2 cellular contexts compared by ENCODE assay signal in the genomic region with DNA sequence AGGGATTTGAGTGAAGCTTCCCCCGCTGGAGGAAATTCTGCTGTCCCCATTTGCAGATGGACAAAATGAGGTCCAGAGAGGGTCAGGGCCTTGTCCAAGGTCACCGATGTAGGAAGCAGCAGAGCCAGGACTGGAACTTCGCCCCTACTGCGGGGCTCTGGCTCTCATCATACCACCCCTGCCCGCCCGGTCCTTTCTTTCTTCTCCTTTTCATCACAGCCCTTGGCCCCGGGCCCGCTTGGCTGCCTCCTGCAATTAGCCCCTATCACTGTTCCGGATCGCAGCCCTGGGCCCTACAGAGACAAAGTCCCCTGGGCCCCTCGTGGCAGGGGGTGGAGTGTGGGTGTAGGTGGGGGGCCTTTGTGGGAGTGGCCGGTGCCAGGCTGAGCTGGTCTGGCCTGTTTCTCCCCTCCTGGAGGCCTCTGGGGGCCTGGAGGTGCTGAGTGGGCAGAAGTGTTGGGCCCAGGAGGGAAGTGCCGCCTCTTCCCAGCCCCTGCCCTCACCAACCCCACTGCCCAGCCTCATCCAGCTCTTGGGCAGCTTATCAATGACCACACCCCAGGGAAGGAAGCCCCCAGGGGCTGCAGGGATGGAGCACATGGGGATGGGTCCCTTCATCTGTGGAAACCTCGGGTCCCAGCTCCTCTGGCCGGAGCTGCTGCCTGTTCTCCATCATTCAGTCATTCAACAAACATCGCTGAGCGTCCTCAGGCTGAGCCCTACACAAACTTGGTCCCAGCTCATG.
TF ChIP-seq lines count a peak whose summit lies in the region.

No MANE protein-coding gene starts in this region.

TF ChIP-seq in SK-N-SH, 30 proteins besides CTCF, POLR2A, EP300 and RAD21 (continued from another document):
- TF ChIP-seq, protein P1, sequence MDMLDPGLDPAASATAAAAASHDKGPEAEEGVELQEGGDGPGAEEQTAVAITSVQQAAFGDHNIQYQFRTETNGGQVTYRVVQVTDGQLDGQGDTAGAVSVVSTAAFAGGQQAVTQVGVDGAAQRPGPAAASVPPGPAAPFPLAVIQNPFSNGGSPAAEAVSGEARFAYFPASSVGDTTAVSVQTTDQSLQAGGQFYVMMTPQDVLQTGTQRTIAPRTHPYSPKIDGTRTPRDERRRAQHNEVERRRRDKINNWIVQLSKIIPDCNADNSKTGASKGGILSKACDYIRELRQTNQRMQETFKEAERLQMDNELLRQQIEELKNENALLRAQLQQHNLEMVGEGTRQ (IDR thresholded peaks at IDR 0.05; ENCODE audit: borderline replicate concordance, low read depth, low read length), result no peak
- TF ChIP-seq TAF1 (IDR thresholded peaks at IDR 0.05; ENCODE audit: borderline replicate concordance, low read depth, low read length) (no peak), TEAD4 (IDR thresholded peaks at IDR 0.05; ENCODE audit: borderline replicate concordance, insufficient read depth) (no peak), FOSL2 (IDR thresholded peaks at IDR 0.05; ENCODE audit: borderline replicate concordance, low read depth) (no peak), ELF1 (IDR thresholded peaks at IDR 0.05) (no peak), EZH2phosphoT487 (IDR thresholded peaks at IDR 0.05; ENCODE audit: borderline replicate concordance, low read depth) (no peak), TCF12 (IDR thresholded peaks at IDR 0.05) (no peak), SIN3A (IDR thresholded peaks at IDR 0.05; ENCODE audit: borderline replicate concordance, low read depth, low read length) (no peak), RFX5 (IDR thresholded peaks at IDR 0.05; ENCODE audit: low read length) (no peak), YY1 (IDR thresholded peaks at IDR 0.05; ENCODE audit: low read depth) (no peak), NRF1 (IDR thresholded peaks at IDR 0.05; ENCODE audit: low read depth, low read length) (no peak)
- TF ChIP-seq, protein P2, sequence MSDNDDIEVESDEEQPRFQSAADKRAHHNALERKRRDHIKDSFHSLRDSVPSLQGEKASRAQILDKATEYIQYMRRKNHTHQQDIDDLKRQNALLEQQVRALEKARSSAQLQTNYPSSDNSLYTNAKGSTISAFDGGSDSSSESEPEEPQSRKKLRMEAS (IDR thresholded peaks at IDR 0.05; ENCODE audit: low read depth), result no peak

TF ChIP-seq in SK-N-SH treated with all-trans-retinoic acid at 6 μM for 48 hours, 23 proteins besides CTCF, POLR2A, EP300 and RAD21 (continued from another document):
- TF ChIP-seq, protein P3, sequence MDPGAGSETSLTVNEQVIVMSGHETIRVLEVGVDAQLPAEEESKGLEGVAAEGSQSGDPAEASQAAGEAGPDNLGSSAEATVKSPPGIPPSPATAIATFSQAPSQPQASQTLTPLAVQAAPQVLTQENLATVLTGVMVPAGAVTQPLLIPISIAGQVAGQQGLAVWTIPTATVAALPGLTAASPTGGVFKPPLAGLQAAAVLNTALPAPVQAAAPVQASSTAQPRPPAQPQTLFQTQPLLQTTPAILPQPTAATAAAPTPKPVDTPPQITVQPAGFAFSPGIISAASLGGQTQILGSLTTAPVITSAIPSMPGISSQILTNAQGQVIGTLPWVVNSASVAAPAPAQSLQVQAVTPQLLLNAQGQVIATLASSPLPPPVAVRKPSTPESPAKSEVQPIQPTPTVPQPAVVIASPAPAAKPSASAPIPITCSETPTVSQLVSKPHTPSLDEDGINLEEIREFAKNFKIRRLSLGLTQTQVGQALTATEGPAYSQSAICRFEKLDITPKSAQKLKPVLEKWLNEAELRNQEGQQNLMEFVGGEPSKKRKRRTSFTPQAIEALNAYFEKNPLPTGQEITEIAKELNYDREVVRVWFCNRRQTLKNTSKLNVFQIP (CRISPR knock-in tag; IDR thresholded peaks at IDR 0.05; ENCODE audit: borderline replicate concordance, low read depth), result no peak
- TF ChIP-seq CSDC2 (CRISPR knock-in tag; IDR thresholded peaks at IDR 0.05) (no peak), ZFP3 (CRISPR knock-in tag; IDR thresholded peaks at IDR 0.05) (no peak), ZFP30 (CRISPR knock-in tag; IDR thresholded peaks at IDR 0.05) (no peak), GLIS3 (CRISPR knock-in tag; IDR thresholded peaks at IDR 0.05) (no peak), TOX (CRISPR knock-in tag; IDR thresholded peaks at IDR 0.05; ENCODE audit: borderline replicate concordance) (no peak), TCF4 (CRISPR knock-in tag; IDR thresholded peaks at IDR 0.05; ENCODE audit: borderline replicate concordance) (no peak), PPARA (CRISPR knock-in tag; IDR thresholded peaks at IDR 0.05; ENCODE audit: borderline replicate concordance) (no peak)
- TF ChIP-seq, protein P4, sequence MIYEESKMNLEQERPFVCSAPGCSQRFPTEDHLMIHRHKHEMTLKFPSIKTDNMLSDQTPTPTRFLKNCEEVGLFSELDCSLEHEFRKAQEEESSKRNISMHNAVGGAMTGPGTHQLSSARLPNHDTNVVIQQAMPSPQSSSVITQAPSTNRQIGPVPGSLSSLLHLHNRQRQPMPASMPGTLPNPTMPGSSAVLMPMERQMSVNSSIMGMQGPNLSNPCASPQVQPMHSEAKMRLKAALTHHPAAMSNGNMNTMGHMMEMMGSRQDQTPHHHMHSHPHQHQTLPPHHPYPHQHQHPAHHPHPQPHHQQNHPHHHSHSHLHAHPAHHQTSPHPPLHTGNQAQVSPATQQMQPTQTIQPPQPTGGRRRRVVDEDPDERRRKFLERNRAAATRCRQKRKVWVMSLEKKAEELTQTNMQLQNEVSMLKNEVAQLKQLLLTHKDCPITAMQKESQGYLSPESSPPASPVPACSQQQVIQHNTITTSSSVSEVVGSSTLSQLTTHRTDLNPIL (CRISPR knock-in tag; IDR thresholded peaks at IDR 0.05; ENCODE audit: low read depth), result no peak
- TF ChIP-seq, protein P5, sequence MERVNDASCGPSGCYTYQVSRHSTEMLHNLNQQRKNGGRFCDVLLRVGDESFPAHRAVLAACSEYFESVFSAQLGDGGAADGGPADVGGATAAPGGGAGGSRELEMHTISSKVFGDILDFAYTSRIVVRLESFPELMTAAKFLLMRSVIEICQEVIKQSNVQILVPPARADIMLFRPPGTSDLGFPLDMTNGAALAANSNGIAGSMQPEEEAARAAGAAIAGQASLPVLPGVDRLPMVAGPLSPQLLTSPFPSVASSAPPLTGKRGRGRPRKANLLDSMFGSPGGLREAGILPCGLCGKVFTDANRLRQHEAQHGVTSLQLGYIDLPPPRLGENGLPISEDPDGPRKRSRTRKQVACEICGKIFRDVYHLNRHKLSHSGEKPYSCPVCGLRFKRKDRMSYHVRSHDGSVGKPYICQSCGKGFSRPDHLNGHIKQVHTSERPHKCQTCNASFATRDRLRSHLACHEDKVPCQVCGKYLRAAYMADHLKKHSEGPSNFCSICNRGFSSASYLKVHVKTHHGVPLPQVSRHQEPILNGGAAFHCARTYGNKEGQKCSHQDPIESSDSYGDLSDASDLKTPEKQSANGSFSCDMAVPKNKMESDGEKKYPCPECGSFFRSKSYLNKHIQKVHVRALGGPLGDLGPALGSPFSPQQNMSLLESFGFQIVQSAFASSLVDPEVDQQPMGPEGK (CRISPR knock-in tag; IDR thresholded peaks at IDR 0.05; ENCODE audit: borderline replicate concordance), result no peak
